In the genomic region with DNA sequence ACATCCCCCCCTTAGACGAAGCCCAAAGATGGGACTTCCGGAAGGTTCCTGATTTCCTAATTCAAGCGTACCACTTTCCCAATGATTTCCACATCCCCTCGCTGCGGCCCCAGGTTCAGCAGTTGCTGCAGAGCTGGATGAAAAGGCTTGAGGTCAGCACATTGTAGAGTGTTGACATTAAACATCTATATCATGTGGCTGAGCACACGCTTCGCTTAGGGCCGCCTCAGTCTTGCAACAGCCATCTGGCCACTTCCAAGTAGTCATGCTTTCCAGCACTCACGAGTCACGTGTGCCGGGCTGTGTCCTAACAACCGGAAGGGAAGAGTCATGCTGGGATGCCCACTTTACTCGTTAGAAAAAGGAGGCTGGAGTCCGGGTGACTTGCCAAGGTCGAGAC, we compare ENCODE assay signal across 19 cellular contexts.
A peak's percentile ranks its signal among the peaks of the same experiment; 100 is the strongest.
DNase-seq lines count a peak whose midpoint lies in the region; FAIRE-seq and TF ChIP-seq lines count a peak whose summit lies in the region.
"Had no signal": no experiment of that assay in that cellular context is flagged by ENCODE, and none has a peak within 500 bp of the region (broad histone marks: within the 10 kb centered on the region; RNA-seq: fewer than 3 reads in every experiment).

No MANE protein-coding gene starts in this region.

- FAIRE-seq in kidney (lab: Jason Lieb, UNC), result no peak

- H3K9me3 ChIP-seq in kidney (ENCODE audit: control insufficient read depth in 1 of 2, low read length in 2 of 2), result no peaks in the 10 kb centered on the region

- H3K36me3 Mint-ChIP-seq in HFFc6 (ENCODE audit: low read depth), result no peaks in the 10 kb centered on the region
- H3K36me3 Mint-ChIP-seq: CD8-positive, alpha-beta memory T cell had no signal

- no peaks in the 10 kb centered on the region for H3K4me1 Mint-ChIP-seq in HFFc6 (ENCODE audit: low read depth)
- H3K4me1 Mint-ChIP-seq: CD8-positive, alpha-beta memory T cell had no signal

- H3K4me3 Mint-ChIP-seq in HFFc6, result no peak overlapping the region
- H3K4me3 Mint-ChIP-seq: CD8-positive, alpha-beta memory T cell; H9 had no signal

- H3K27ac ChIP-seq in kidney (ENCODE audit: low read depth in 2 of 2, low read length in 2 of 2), result no peak overlapping the region
- H3K27ac ChIP-seq: HL-60 had no signal

- no peaks in the 10 kb centered on the region for H3K27me3 Mint-ChIP-seq in HFFc6 (ENCODE audit: insufficient read depth)

- DNase-seq in SHP77 (lab: John Stamatoyannopoulos, UW) (peak; percentile 43 to 66), SHP77 treated with DMSO at 0.1 percent for 48 hours (lab: John Stamatoyannopoulos, UW) (no peak), NCI-H524 treated with DMSO at 0.1 percent for 48 hours (lab: John Stamatoyannopoulos, UW) (peak; percentile 25), kidney (peak; percentile 32), HFFc6 (no peak)
- DNase-seq in stimulated activated CD4-positive, alpha-beta T cell treated with anti-CD3 and anti-CD28 coated beads, Interleukin-15, amount 100 ng/mL, for 24 hours, result no peak
- no peak for DNase-seq in central memory CD4-positive, alpha-beta T cell
- DNase-seq in activated naive CD4-positive, alpha-beta T cell (lab: John Stamatoyannopoulos, UW), result no peak
- DNase-seq: CD8-positive, alpha-beta memory T cell; EL; H9; KBM-7; NCI-H1048; NCI-H146; NCI-H2081 treated with DMSO at 0.1 percent for 48 hours; NCI-H2227 treated with DMSO at 0.1 percent for 48 hours; NCI-H526; NK-92 treated with Interleukin-12 subunit alpha and Interleukin-12 subunit beta, amount 100 ng/mL, for 24 hours had no signal

- H3K36me3 ChIP-seq in kidney (ENCODE audit: control insufficient read depth in 1 of 2, insufficient read depth in 2 of 2, low read length in 2 of 2), result no peaks in the 10 kb centered on the region

- intact Hi-C loops in kidney (cut with DNase I), result no loop called here

- no peak overlapping the region for H3K4me3 ChIP-seq in kidney (ENCODE audit: low read length in 2 of 2)

- H3K27ac Mint-ChIP-seq in HFFc6, result no peak overlapping the region
- H3K27ac Mint-ChIP-seq: H9 had no signal

- TF ChIP-seq CTCF in kidney (IDR thresholded peaks at IDR 0.05; ENCODE audit: borderline replicate concordance, extremely low read depth, insufficient read depth), result no peak
- TF ChIP-seq CTCF in HFFc6 (IDR thresholded peaks at IDR 0.05), result no peak

- peaks cover 18% of the 10 kb centered on the region for H3K9me3 Mint-ChIP-seq in HFFc6

- H3K9ac ChIP-seq in kidney (ENCODE audit: low read length in 2 of 2), result no peak overlapping the region

- H3K4me1 ChIP-seq in kidney (ENCODE audit: control insufficient read depth in 1 of 2, insufficient read depth in 1 of 2, low read depth in 1 of 2, low read length in 2 of 2), result no peaks in the 10 kb centered on the region

Comparison
In these comparisons a context has a peak if more than half of its experiments do, and no peak if none do; other contexts are left out.
1. DNase-seq: peak in SHP77 (2 of 2), NCI-H524 treated with DMSO at 0.1 percent for 48 hours (single experiment) and kidney (single experiment); none in SHP77 treated with DMSO at 0.1 percent for 48 hours (single experiment), stimulated activated CD4-positive, alpha-beta T cell treated with anti-CD3 and anti-CD28 coated beads, Interleukin-15, amount 100 ng/mL, for 24 hours (single experiment), central memory CD4-positive, alpha-beta T cell (single experiment), activated naive CD4-positive, alpha-beta T cell (0 of 4) and HFFc6 (single experiment).